Comparison of ENCODE assay signal across 2 cellular contexts in genomic region chr20:38082894-38083293, GRCh38.
TF ChIP-seq lines count a peak whose summit lies in the region.

No MANE protein-coding gene starts in this region.

TF ChIP-seq in K562, 482 proteins besides CTCF, POLR2A, EP300 and RAD21:
- TF ChIP-seq ZNF644 (tag; IDR thresholded peaks at IDR 0.05; ENCODE audit: low read depth) = no peak
- TF ChIP-seq HMG20A (CRISPR knock-in tag; conservative IDR thresholded peaks at IDR 0.05) = no peak
- TF ChIP-seq SIN3B (IDR thresholded peaks at IDR 0.05; ENCODE audit: low read depth) = no peak
- TF ChIP-seq HDAC1 (IDR thresholded peaks at IDR 0.05) = no peak
- TF ChIP-seq NR4A1 (CRISPR knock-in tag; IDR thresholded peaks at IDR 0.05) = no peak
- no peak for TF ChIP-seq NR4A1 (tag; IDR thresholded peaks at IDR 0.05)
- TF ChIP-seq SMAD1 (IDR thresholded peaks at IDR 0.05; ENCODE audit: low read depth, low read length, partially characterized antibody) = no peak
- TF ChIP-seq HCFC1 (IDR thresholded peaks at IDR 0.05; ENCODE audit: low read depth, low read length) = no peak
- TF ChIP-seq NELFE (IDR thresholded peaks at IDR 0.05; ENCODE audit: insufficient read depth, insufficient read length) = no peak

TF ChIP-seq in liver, 16 proteins besides CTCF, POLR2A, EP300 and RAD21:
- TF ChIP-seq HNF4G (IDR thresholded peaks at IDR 0.05) (no peak), HNF4A (conservative IDR thresholded peaks at IDR 0.05) (peak in 1 of 2 donors; percentile 13)
- TF ChIP-seq, protein P1, sequence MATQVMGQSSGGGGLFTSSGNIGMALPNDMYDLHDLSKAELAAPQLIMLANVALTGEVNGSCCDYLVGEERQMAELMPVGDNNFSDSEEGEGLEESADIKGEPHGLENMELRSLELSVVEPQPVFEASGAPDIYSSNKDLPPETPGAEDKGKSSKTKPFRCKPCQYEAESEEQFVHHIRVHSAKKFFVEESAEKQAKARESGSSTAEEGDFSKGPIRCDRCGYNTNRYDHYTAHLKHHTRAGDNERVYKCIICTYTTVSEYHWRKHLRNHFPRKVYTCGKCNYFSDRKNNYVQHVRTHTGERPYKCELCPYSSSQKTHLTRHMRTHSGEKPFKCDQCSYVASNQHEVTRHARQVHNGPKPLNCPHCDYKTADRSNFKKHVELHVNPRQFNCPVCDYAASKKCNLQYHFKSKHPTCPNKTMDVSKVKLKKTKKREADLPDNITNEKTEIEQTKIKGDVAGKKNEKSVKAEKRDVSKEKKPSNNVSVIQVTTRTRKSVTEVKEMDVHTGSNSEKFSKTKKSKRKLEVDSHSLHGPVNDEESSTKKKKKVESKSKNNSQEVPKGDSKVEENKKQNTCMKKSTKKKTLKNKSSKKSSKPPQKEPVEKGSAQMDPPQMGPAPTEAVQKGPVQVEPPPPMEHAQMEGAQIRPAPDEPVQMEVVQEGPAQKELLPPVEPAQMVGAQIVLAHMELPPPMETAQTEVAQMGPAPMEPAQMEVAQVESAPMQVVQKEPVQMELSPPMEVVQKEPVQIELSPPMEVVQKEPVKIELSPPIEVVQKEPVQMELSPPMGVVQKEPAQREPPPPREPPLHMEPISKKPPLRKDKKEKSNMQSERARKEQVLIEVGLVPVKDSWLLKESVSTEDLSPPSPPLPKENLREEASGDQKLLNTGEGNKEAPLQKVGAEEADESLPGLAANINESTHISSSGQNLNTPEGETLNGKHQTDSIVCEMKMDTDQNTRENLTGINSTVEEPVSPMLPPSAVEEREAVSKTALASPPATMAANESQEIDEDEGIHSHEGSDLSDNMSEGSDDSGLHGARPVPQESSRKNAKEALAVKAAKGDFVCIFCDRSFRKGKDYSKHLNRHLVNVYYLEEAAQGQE (IDR thresholded peaks at IDR 0.05) = peak; percentile 31
